ENCODE assay signal across 21 cellular contexts in genomic region chr9:116939605-116940004, GRCh38.
DNase-seq lines count a peak whose midpoint lies in the region; ATAC-seq and TF ChIP-seq lines count a peak whose summit lies in the region.
"Had no signal": no experiment of that assay in that cellular context is flagged by ENCODE, and none has a peak within 500 bp of the region (broad histone marks: within the 10 kb centered on the region; RNA-seq: fewer than 3 reads in every experiment).

No MANE protein-coding gene starts in this region.

- no peak overlapping the region for H3K4me3 ChIP-seq in fibroblast of villous mesenchyme (ENCODE audit: low read depth, low read length)
- H3K4me3 ChIP-seq in hepatocyte, result no peak overlapping the region
- H3K4me3 ChIP-seq in HAP-1, result no peak overlapping the region
- H3K4me3 ChIP-seq: lower lobe of right lung, tibial artery had no signal

- H3K36me3 ChIP-seq in hepatocyte (replicated peaks; ENCODE audit: insufficient read depth, low read depth), result no peaks in the 10 kb centered on the region
- no peaks in the 10 kb centered on the region for H3K36me3 ChIP-seq in HAP-1 (replicated peaks)
- H3K36me3 ChIP-seq: BE2C, lower lobe of right lung, tibial artery had no signal

- H3K4me1 ChIP-seq in hepatocyte (ENCODE audit: insufficient read depth) (no peaks in the 10 kb centered on the region), HAP-1 (no peaks in the 10 kb centered on the region)
- H3K4me1 ChIP-seq: BE2C, lower lobe of right lung, tibial artery had no signal

- TF ChIP-seq CTCF in fibroblast of villous mesenchyme (IDR thresholded peaks at IDR 0.05; ENCODE audit: insufficient read depth, low read depth, low read length) (no peak), hepatocyte (IDR thresholded peaks at IDR 0.05; ENCODE audit: poor library complexity) (no peak)

- H3K79me2 ChIP-seq in hepatocyte, result no peaks in the 10 kb centered on the region

- DNase-seq in HT1080 (ENCODE audit: low read depth), result peak; percentile 52
- peak; percentile 1 for DNase-seq in fibroblast of villous mesenchyme (ENCODE audit: low read depth)
- DNase-seq in left lobe of liver (ENCODE audit: low spot score), result no peak
- DNase-seq in hepatocyte (ENCODE audit: low spot score), result no peak
- no peak for DNase-seq in midbrain (lab: John Stamatoyannopoulos, UW)
- no peak for DNase-seq in HAP-1 (ENCODE audit: low spot score in 2 of 2)
- DNase-seq: activated CD8-positive, alpha-beta memory T cell treated with anti-CD3 and anti-CD28 coated beads, Interleukin-2, amount 50 U/mL, for 48 hours; activated naive CD4-positive, alpha-beta T cell treated with anti-CD3 and anti-CD28 coated beads, Interleukin-2, amount 10 ng/mL, durations not matched to agents 7 days and 5 days; BE2C; DMS79 treated with DMSO at 0.1 percent for 48 hours; lower lobe of right lung; NCI-H2081; NCI-H774; stimulated activated CD4-positive, alpha-beta T cell treated with anti-CD3 and anti-CD28 coated beads, Interleukin-2, amount 100 ng/mL, for 24 hours; T-helper 17 cell; tibial artery had no signal

- 92% methylated on average over 3 of the region's 3 CpGs for WGBS in hepatocyte (ENCODE audit: low lambda C conversion rate, missing lambda C conversion rate)

- no peak overlapping the region for H3K27ac ChIP-seq in hepatocyte
- H3K27ac ChIP-seq: HL-60, lower lobe of right lung, tibial artery had no signal

- no peak overlapping the region for H2AFZ ChIP-seq in hepatocyte

- H3K4me2 ChIP-seq in hepatocyte, result no peak overlapping the region

- ATAC-seq in GM18511 (IDR thresholded peaks at IDR 0.05; ENCODE audit: unreplicated experiment) (peak; percentile 46), HG02678 (IDR thresholded peaks at IDR 0.05; ENCODE audit: unreplicated experiment) (peak; percentile 51), left lobe of liver (no peak)
- ATAC-seq: lower lobe of right lung; natural killer cell treated with Interleukin-12 subunit alpha and Interleukin-12 subunit beta and Interleukin-15 and Interleukin-18, amount 100 ng/mL, for 72 hours; Right ventricle myocardium inferior; T-helper 17 cell had no signal

- no peaks in the 10 kb centered on the region for H3K9me2 ChIP-seq in hepatocyte (replicated peaks; ENCODE audit: insufficient read depth)

- H4K20me1 ChIP-seq in hepatocyte (ENCODE audit: insufficient read depth, poor library complexity, severe bottlenecking), result no peaks in the 10 kb centered on the region

- H3K27me3 ChIP-seq in hepatocyte, result no peaks in the 10 kb centered on the region
- H3K27me3 ChIP-seq in HAP-1 (ENCODE audit: low read depth), result no peaks in the 10 kb centered on the region
- H3K27me3 ChIP-seq: BE2C, tibial artery had no signal

- in situ Hi-C loops in HAP-1 (cut with MboI; ENCODE audit: low sequenced_read_pairs), result no loop called here

- no peaks in the 10 kb centered on the region for H3K9me3 ChIP-seq in hepatocyte (ENCODE audit: low read depth)
- H3K9me3 ChIP-seq in HAP-1, result no peaks in the 10 kb centered on the region
- H3K9me3 ChIP-seq: BE2C, lower lobe of right lung, tibial artery had no signal

Comparison
In these comparisons a context has a peak if more than half of its experiments do, and no peak if none do; other contexts are left out.
1. DNase-seq: peak in HT1080 (single experiment) and fibroblast of villous mesenchyme (single experiment); none in left lobe of liver (single experiment), hepatocyte (single experiment), midbrain (single experiment) and HAP-1 (0 of 2).